In genomic region chr7:4084271-4084670, GRCh38 we compare ENCODE assay signal across 20 cellular contexts.
A peak's percentile ranks its signal among the peaks of the same experiment; 100 is the strongest.
DNase-seq lines count a peak whose midpoint lies in the region; ATAC-seq, FAIRE-seq and TF ChIP-seq lines count a peak whose summit lies in the region.
"Had no signal": no experiment of that assay in that cellular context is flagged by ENCODE, and none has a peak within 500 bp of the region (broad histone marks: within the 10 kb centered on the region; RNA-seq: fewer than 3 reads in every experiment).

No MANE protein-coding gene starts in this region.

- no peak for ATAC-seq in left lobe of liver
- ATAC-seq in GM19463 (IDR thresholded peaks at IDR 0.05; ENCODE audit: unreplicated experiment) = no peak
- no peak for ATAC-seq in right lobe of liver

- intact Hi-C loops in right lobe of liver (cut with DNase I) = no loop called here

- no peak overlapping the region for H3K23ac ChIP-seq in trophoblast cell (ENCODE audit: low read length)

- H3K9ac ChIP-seq in astrocyte (ENCODE audit: low read length) (no peak overlapping the region), trophoblast cell (ENCODE audit: low read length) (peak overlapping the region; percentile 4)
- H3K9ac ChIP-seq: GM23248 had no signal

- H3K79me1 ChIP-seq in trophoblast cell (ENCODE audit: low read length) = no peaks in the 10 kb centered on the region

- peaks cover 4% of the 10 kb centered on the region for H3K9me3 ChIP-seq in astrocyte (ENCODE audit: insufficient read depth, low read depth, low read length)
- H3K9me3 ChIP-seq in trophoblast cell (ENCODE audit: insufficient read depth, low read depth, low read length) = no peaks in the 10 kb centered on the region
- H3K9me3 ChIP-seq in right lobe of liver = no peaks in the 10 kb centered on the region

- H3K27ac Mint-ChIP-seq in astrocyte (ENCODE audit: unreplicated experiment) = peak overlapping the region; percentile 53

- TF ChIP-seq CTCF in astrocyte (IDR thresholded peaks at IDR 0.05; ENCODE audit: insufficient read depth, low read depth, low read length) (no peak), right lobe of liver (IDR thresholded peaks at IDR 0.05) (no peak)

- H3K9me3 Mint-ChIP-seq in astrocyte (ENCODE audit: unreplicated experiment) = peaks cover under 1% of the 10 kb centered on the region

- H3K4me2 ChIP-seq in astrocyte (ENCODE audit: low read length) = no peak overlapping the region
- no peak overlapping the region for H3K4me2 ChIP-seq in trophoblast cell (ENCODE audit: low read length)

- no peak overlapping the region for H3K18ac ChIP-seq in trophoblast cell (ENCODE audit: low read length)

- no peaks in the 10 kb centered on the region for H3K27me3 ChIP-seq in astrocyte (ENCODE audit: insufficient read depth, low read length)
- no peaks in the 10 kb centered on the region for H3K27me3 ChIP-seq in trophoblast cell (ENCODE audit: insufficient read depth, low read length)
- H3K27me3 ChIP-seq in right lobe of liver = no peaks in the 10 kb centered on the region

- H3K36me3 ChIP-seq in astrocyte (ENCODE audit: insufficient read depth, low read length) = no peaks in the 10 kb centered on the region
- H3K36me3 ChIP-seq in trophoblast cell (ENCODE audit: control insufficient read depth in 1 of 2, insufficient read depth in 2 of 2, low read length in 2 of 2) = peaks cover 8 to 13% of the 10 kb centered on the region in 2 experiments
- no peaks in the 10 kb centered on the region for H3K36me3 ChIP-seq in right lobe of liver

- no peaks in the 10 kb centered on the region for H3K79me2 ChIP-seq in astrocyte (ENCODE audit: insufficient read depth, low read length)
- H3K79me2 ChIP-seq in trophoblast cell (ENCODE audit: control insufficient read depth, insufficient read depth, low read length, poor library complexity) = no peaks in the 10 kb centered on the region

- H2BK5ac ChIP-seq in trophoblast cell (ENCODE audit: low read depth, low read length, poor library complexity) = no peak overlapping the region

- no peak overlapping the region for H4K12ac ChIP-seq in trophoblast cell (ENCODE audit: low read depth, low read length)

- H3K27ac ChIP-seq in astrocyte (ENCODE audit: low read depth, low read length) (no peak overlapping the region), trophoblast cell (ENCODE audit: low read depth, low read length) (no peak overlapping the region), right lobe of liver (no peak overlapping the region)
- H3K27ac ChIP-seq: GM23248 had no signal

- no peaks in the 10 kb centered on the region for H4K20me1 ChIP-seq in astrocyte (ENCODE audit: insufficient read depth, low read length)

- no peaks in the 10 kb centered on the region for H3K27me3 Mint-ChIP-seq in astrocyte (ENCODE audit: low read depth, unreplicated experiment)

- H2AFZ ChIP-seq in astrocyte (ENCODE audit: low read depth, low read length) = no peak overlapping the region
- no peak overlapping the region for H2AFZ ChIP-seq in trophoblast cell (ENCODE audit: insufficient read depth, low read length, poor library complexity)
- H2AFZ ChIP-seq: GM23248 had no signal

- H3K4me3 ChIP-seq in astrocyte (ENCODE audit: insufficient read depth, low read depth, low read length) (no peak overlapping the region), trophoblast cell (ENCODE audit: low read depth, low read length) (no peak overlapping the region), right lobe of liver (no peak overlapping the region)
- H3K4me3 ChIP-seq: GM23248 had no signal

- FAIRE-seq in astrocyte (lab: Jason Lieb, UNC) = no peak
- FAIRE-seq in urothelium cell line (lab: Jason Lieb, UNC) = peak; percentile 74
- FAIRE-seq: G401.6, GM12892, H1 had no signal

- H3K4me1 Mint-ChIP-seq in astrocyte (ENCODE audit: low read depth, unreplicated experiment) = no peaks in the 10 kb centered on the region
- H3K4me1 Mint-ChIP-seq: CD4-positive, alpha-beta memory T cell had no signal

- no peak overlapping the region for H3K14ac ChIP-seq in trophoblast cell (ENCODE audit: low read length)

- WGBS in trophoblast cell (ENCODE audit: extremely low coverage, insufficient coverage, insufficient read length) = no CpG with 5 or more reads among the region's 6 CpGs
- 69% methylated on average over 6 of the region's 6 CpGs for whole genome bisulfite sequencing in right lobe of liver (ENCODE audit: insufficient coverage, low coverage, low lambda C conversion rate, missing lambda C conversion rate)

- no peak overlapping the region for H2BK12ac ChIP-seq in trophoblast cell (ENCODE audit: low read length)

- H3K4me1 ChIP-seq in astrocyte (ENCODE audit: insufficient read depth, low read length) (no peaks in the 10 kb centered on the region), trophoblast cell (ENCODE audit: control insufficient read depth in 1 of 2, insufficient read depth in 2 of 2, low read length in 2 of 2) (no peaks in the 10 kb centered on the region), right lobe of liver (no peaks in the 10 kb centered on the region)

- H4K91ac ChIP-seq in trophoblast cell (ENCODE audit: low read depth, low read length) = no peak overlapping the region

- H2BK120ac ChIP-seq in trophoblast cell (ENCODE audit: insufficient read depth, low read length, poor library complexity) = no peak overlapping the region

- no peak overlapping the region for H4K8ac ChIP-seq in trophoblast cell (ENCODE audit: low read depth, low read length)

- no peak overlapping the region for H3K4me3 Mint-ChIP-seq in astrocyte (ENCODE audit: unreplicated experiment)
- H3K4me3 Mint-ChIP-seq: CD4-positive, alpha-beta memory T cell had no signal

- no peak for TF ChIP-seq POLR2A in right lobe of liver (IDR thresholded peaks at IDR 0.05)

- no peak overlapping the region for H2AK5ac ChIP-seq in trophoblast cell (ENCODE audit: low read length)

- no peaks in the 10 kb centered on the region for H3K36me3 Mint-ChIP-seq in astrocyte (ENCODE audit: low read depth, unreplicated experiment)
- H3K36me3 Mint-ChIP-seq: CD4-positive, alpha-beta memory T cell had no signal

- no peak overlapping the region for H3K4ac ChIP-seq in trophoblast cell (ENCODE audit: low read depth, low read length)

- no peak for DNase-seq in astrocyte (ENCODE audit: low read depth)
- peak; percentile 5 for DNase-seq in left lobe of liver (ENCODE audit: low spot score)
- no peak for DNase-seq in trophoblast cell
- DNase-seq in urothelium cell line (ENCODE audit: low spot score) = no peak
- DNase-seq in right lobe of liver = no peak
- DNase-seq in NCI-H1092 treated with DMSO at 0.1 percent for 48 hours (lab: John Stamatoyannopoulos, UW) = no peak
- no peak for DNase-seq in occipital lobe (lab: John Stamatoyannopoulos, UW)
- DNase-seq: C1 segment of cervical spinal cord; Calu3; CD4-positive, alpha-beta memory T cell; COR-L47; DMS53; DND-41; GM23248; H7; HCEC 1CT had no signal
